ENCODE assay signal across 1 cellular context in the genomic region with DNA sequence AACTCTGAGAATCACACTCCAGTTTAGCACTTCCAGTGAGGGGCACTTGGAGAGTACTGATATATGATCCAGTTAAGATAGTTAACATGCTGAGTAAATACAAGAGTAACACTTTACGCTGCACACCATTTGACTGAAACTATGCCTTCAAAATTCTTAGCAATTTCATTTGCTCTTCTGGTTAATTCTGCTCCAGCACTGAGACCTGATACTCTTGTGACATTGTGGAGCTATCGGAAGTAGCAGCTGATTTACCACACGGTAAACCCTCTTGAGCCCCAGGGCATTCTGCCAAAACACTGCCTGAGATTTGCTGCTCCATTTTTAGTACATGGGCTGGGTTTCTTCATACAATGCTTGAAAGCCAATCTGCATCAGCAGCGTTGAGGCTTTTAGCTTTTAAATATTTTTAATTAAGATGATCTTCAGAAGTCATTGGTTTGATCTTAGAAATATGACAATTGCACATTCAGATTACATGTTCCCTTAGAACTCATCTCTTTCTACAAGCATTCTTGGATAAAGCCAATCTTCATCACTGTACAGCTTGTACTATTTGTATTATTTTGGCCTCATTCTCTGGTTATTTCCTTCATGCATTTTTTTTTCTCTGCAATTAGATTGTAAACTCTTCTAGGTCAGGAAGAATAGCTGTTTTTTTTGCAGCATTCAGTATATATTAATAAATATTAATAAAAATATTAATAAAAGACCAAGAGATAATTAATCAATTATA.
TF ChIP-seq lines count a peak whose summit lies in the region.

No MANE protein-coding gene starts in this region.

TF ChIP-seq in WTC11, 78 proteins besides CTCF, POLR2A, EP300 and RAD21 (continued from another document):
- TF ChIP-seq, protein P1, sequence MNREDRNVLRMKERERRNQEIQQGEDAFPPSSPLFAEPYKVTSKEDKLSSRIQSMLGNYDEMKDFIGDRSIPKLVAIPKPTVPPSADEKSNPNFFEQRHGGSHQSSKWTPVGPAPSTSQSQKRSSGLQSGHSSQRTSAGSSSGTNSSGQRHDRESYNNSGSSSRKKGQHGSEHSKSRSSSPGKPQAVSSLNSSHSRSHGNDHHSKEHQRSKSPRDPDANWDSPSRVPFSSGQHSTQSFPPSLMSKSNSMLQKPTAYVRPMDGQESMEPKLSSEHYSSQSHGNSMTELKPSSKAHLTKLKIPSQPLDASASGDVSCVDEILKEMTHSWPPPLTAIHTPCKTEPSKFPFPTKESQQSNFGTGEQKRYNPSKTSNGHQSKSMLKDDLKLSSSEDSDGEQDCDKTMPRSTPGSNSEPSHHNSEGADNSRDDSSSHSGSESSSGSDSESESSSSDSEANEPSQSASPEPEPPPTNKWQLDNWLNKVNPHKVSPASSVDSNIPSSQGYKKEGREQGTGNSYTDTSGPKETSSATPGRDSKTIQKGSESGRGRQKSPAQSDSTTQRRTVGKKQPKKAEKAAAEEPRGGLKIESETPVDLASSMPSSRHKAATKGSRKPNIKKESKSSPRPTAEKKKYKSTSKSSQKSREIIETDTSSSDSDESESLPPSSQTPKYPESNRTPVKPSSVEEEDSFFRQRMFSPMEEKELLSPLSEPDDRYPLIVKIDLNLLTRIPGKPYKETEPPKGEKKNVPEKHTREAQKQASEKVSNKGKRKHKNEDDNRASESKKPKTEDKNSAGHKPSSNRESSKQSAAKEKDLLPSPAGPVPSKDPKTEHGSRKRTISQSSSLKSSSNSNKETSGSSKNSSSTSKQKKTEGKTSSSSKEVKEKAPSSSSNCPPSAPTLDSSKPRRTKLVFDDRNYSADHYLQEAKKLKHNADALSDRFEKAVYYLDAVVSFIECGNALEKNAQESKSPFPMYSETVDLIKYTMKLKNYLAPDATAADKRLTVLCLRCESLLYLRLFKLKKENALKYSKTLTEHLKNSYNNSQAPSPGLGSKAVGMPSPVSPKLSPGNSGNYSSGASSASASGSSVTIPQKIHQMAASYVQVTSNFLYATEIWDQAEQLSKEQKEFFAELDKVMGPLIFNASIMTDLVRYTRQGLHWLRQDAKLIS (CRISPR knock-in tag; IDR thresholded peaks at IDR 0.05; ENCODE audit: borderline replicate concordance): no peak
TF ChIP-seq in WTC11: peak in this region for 0.
